Comparison of ENCODE assay signal across 8 cellular contexts in genomic region chr12:7142057-7142644, GRCh38. TPM values are rescaled to one million over a fixed set of nuclear protein-coding genes. Genes with fewer than 3 reads are reported as not detected.
DNase-seq lines count a peak whose midpoint lies in the region; ATAC-seq and TF ChIP-seq lines count a peak whose summit lies in the region.

No MANE protein-coding gene starts in this region.

- DNase-seq in ELF-1 (ENCODE audit: low read depth, low spot score) (peak; percentile 68), KG1 (lab: John Stamatoyannopoulos, UW) (peak; percentile 6), T-cell (peak in 31 of 34 experiments; percentile 25 to 63 (median 47)), ascending aorta (ENCODE audit: low spot score in 2 of 2) (no peak), iPS-NIHi7 (ENCODE audit: extremely low spot score) (peak; percentile 86), pons (ENCODE audit: low spot score) (no peak)
- peak; percentile 46 for DNase-seq in stimulated activated CD4-positive, alpha-beta T cell treated with anti-CD3 and anti-CD28 coated beads, Interleukin-2, amount 100 ng/mL, for 4 hours (ENCODE audit: low read depth)

- peak overlapping the region in 1 of 2 donors; percentile 5 for H3K27ac Mint-ChIP-seq in T-cell

- no peaks in the 10 kb centered on the region for H3K27me3 Mint-ChIP-seq in T-cell

- ATAC-seq in T-cell (replicated peaks in 1 of 4) (peak; percentile 73 to 87 (median 79)), HG03442 (IDR thresholded peaks at IDR 0.05; ENCODE audit: unreplicated experiment) (no peak)

- intact Hi-C loops in ascending aorta (cut with DNase I) = loop anchor here (10.0 kb wide), 1 partner anchor 493 kb away; no protein-coding TSS in a partner anchor

- H3K4me3 ChIP-seq in ascending aorta = no peak overlapping the region

- H3K36me3 Mint-ChIP-seq in T-cell = peaks cover 54% of the 10 kb centered on the region

- peaks cover 0 to 10% (median 2%) of the 10 kb centered on the region in 3 donors for H3K4me1 Mint-ChIP-seq in T-cell

- no peaks in the 10 kb centered on the region for H3K27me3 ChIP-seq in ascending aorta

- POLR2A ChIA-PET in T-cell (lab: Charles Lee) = no interaction called here

- H3K9me3 Mint-ChIP-seq in T-cell = no peaks in the 10 kb centered on the region

- H3K4me1 ChIP-seq in ascending aorta = no peaks in the 10 kb centered on the region

- no peak overlapping the region for H3K27ac ChIP-seq in ascending aorta

- peaks cover 4 to 23% of the 10 kb centered on the region in 2 donors for H3K36me3 ChIP-seq in ascending aorta

- H3K4me3 Mint-ChIP-seq in T-cell = no peak overlapping the region

- peak; percentile 10 to 59 (median 45) for TF ChIP-seq CTCF in ascending aorta (IDR thresholded peaks at IDR 0.05)

- H3K9me3 ChIP-seq in ascending aorta = no peaks in the 10 kb centered on the region

- CTCF ChIA-PET in T-cell (lab: Charles Lee) = interaction anchor here in 1 of 2 donors (0.5 to 1.1 kb wide), 7 partner anchors 9 to 947 kb away, joined by 3 to 7 read pairs (median 3); no protein-coding TSS in a partner anchor

RNA-seq across cellular contexts. Expression of gene CLSTN3, which starts 12.0 kb away (rescaled TPM):
- total RNA-seq in T-cell = 10 to 100 TPM; 29.0 to 50.0 (median 41.5) TPM
- total RNA-seq in ascending aorta = 132 TPM

RNA-seq across cellular contexts. Expression of gene RBP5, which starts 13.5 kb away (rescaled TPM):
- total RNA-seq in T-cell (under 1 TPM in 3 of 5 donors, not detected in 2; 0.26 to 0.70 (median 0.59) TPM), ascending aorta (0.96 TPM)

RNA-seq across cellular contexts. Expression of gene C1RL, which starts 33.1 kb away (rescaled TPM):
- 10 to 100 TPM; 18.1 to 36.6 (median 30.8) TPM for total RNA-seq in T-cell
- 196 TPM for total RNA-seq in ascending aorta

RNA-seq across cellular contexts. Expression of gene PEX5, which starts 47.3 kb away (rescaled TPM):
- total RNA-seq in T-cell (10 to 100 TPM; 24.0 to 44.5 (median 31.1) TPM), ascending aorta (61.7 TPM)

RNA-seq across cellular contexts. Expression of gene C1R, which starts 49.9 kb away (rescaled TPM):
- total RNA-seq in T-cell = 1 to 10 TPM; 2.2 to 5.9 (median 3.6) TPM
- 1,046 TPM for total RNA-seq in ascending aorta

Comparison
In these comparisons a context has a peak if more than half of its experiments do, and no peak if none do; other contexts are left out.
1. DNase-seq: peak in ELF-1 (single experiment), KG1 (single experiment), T-cell (31 of 34), iPS-NIHi7 (single experiment) and stimulated activated CD4-positive, alpha-beta T cell treated with anti-CD3 and anti-CD28 coated beads, Interleukin-2, amount 100 ng/mL, for 4 hours (single experiment); none in ascending aorta (0 of 2) and pons (single experiment).